ENCODE assay signal across 8 cellular contexts in genomic region chr2:190343500-190344274, GRCh38. TPM values are rescaled to one million over a fixed set of nuclear protein-coding genes. Genes with fewer than 3 reads are reported as not detected.
A peak's percentile ranks its signal among the peaks of the same experiment; 100 is the strongest.
DNase-seq lines count a peak whose midpoint lies in the region; ATAC-seq and TF ChIP-seq lines count a peak whose summit lies in the region.

Gene INPP1 (plus strand): TSS chr2:190343589. CDS start chr2:190360103, 16,514 bp downstream.

- peak within 1 kb of the TSS; percentile 77 for H3K4me3 Mint-ChIP-seq in activated CD8-positive, alpha-beta T cell treated with anti-CD3 and anti-CD28 coated beads, Interleukin-2, amount 10 ng/mL, durations not matched to agents 7 days and 5 days
- H3K4me3 Mint-ChIP-seq in effector memory CD8-positive, alpha-beta T cell = peak within 1 kb of the TSS; percentile 85 to 95

- intact Hi-C loops in lower lobe of right lung (cut with DNase I) = no loop called here

- CTCF ChIA-PET in AG04449 (lab: Yijun Ruan, JAX) = interaction anchor here (0.6 to 4.5 kb wide), 15 partner anchors 9 to 255 kb away, joined by 3 to 24 read pairs (median 4); partner anchors contain the start of gene HIBCH
- CTCF ChIA-PET in activated CD8-positive, alpha-beta T cell treated with anti-CD3 and anti-CD28 coated beads, Interleukin-2, amount 10 ng/mL, durations not matched to agents 7 days and 5 days (lab: Charles Lee) = interaction anchor here (0.8 to 2.8 kb wide), 12 partner anchors 13 to 123 kb away, joined by 3 to 29 read pairs (median 5); partner anchors contain the start of gene HIBCH

- POLR2A ChIA-PET in AG04449 (lab: Yijun Ruan, JAX) = interaction anchor here (1.0 kb wide), 1 partner anchor 24 kb away, joined by 3 read pairs; no protein-coding TSS in a partner anchor
- POLR2A ChIA-PET in activated CD8-positive, alpha-beta T cell treated with anti-CD3 and anti-CD28 coated beads, Interleukin-2, amount 10 ng/mL, durations not matched to agents 7 days and 5 days (lab: Charles Lee) = interaction anchor here (0.5 to 1.2 kb wide), 4 partner anchors 16 to 190 kb away, joined by 3 to 6 read pairs (median 4); no protein-coding TSS in a partner anchor

- TF ChIP-seq CTCF in AG04449 (IDR thresholded peaks at IDR 0.05; ENCODE audit: insufficient read depth, low read length, missing control alignments) (no peak), lower lobe of right lung (IDR thresholded peaks at IDR 0.05) (no peak)

- H3K27ac ChIP-seq in lower lobe of right lung = peak within 1 kb of the TSS; percentile 92

- H3K4me1 Mint-ChIP-seq in activated CD8-positive, alpha-beta T cell treated with anti-CD3 and anti-CD28 coated beads, Interleukin-2, amount 10 ng/mL, durations not matched to agents 7 days and 5 days (ENCODE audit: low read depth) = peaks cover 20% of the 10 kb centered on the region
- peaks cover 7 to 8% of the 10 kb centered on the region in 2 donors for H3K4me1 Mint-ChIP-seq in effector memory CD8-positive, alpha-beta T cell (ENCODE audit: low read depth in 2 of 2)

- H3K4me3 ChIP-seq in AG04449 (ENCODE audit: low read depth, low read length) (peak within 1 kb of the TSS; percentile 73), lower lobe of right lung (peak within 1 kb of the TSS; percentile 73)

- H3K27ac Mint-ChIP-seq in activated CD8-positive, alpha-beta T cell treated with anti-CD3 and anti-CD28 coated beads, Interleukin-2, amount 10 ng/mL, durations not matched to agents 7 days and 5 days = peak within 1 kb of the TSS; percentile 72
- H3K27ac Mint-ChIP-seq in effector memory CD8-positive, alpha-beta T cell = peak within 1 kb of the TSS; percentile 81

- H3K27me3 ChIP-seq in lower lobe of right lung (ENCODE audit: low read depth) = no peaks in the 10 kb centered on the region

- H3K36me3 ChIP-seq in lower lobe of right lung = no peaks in the 10 kb centered on the region

- H3K9me3 Mint-ChIP-seq in activated CD8-positive, alpha-beta T cell treated with anti-CD3 and anti-CD28 coated beads, Interleukin-2, amount 10 ng/mL, durations not matched to agents 7 days and 5 days (ENCODE audit: insufficient read depth) = no peaks in the 10 kb centered on the region
- H3K9me3 Mint-ChIP-seq in effector memory CD8-positive, alpha-beta T cell = no peaks in the 10 kb centered on the region

- H3K36me3 Mint-ChIP-seq in activated CD8-positive, alpha-beta T cell treated with anti-CD3 and anti-CD28 coated beads, Interleukin-2, amount 10 ng/mL, durations not matched to agents 7 days and 5 days (ENCODE audit: low read depth) = peaks cover 5% of the 10 kb centered on the region
- H3K36me3 Mint-ChIP-seq in effector memory CD8-positive, alpha-beta T cell (ENCODE audit: insufficient read depth) = no peaks in the 10 kb centered on the region

- DNase-seq in AG04449 (ENCODE audit: low read depth, low spot score) (no peak), NCI-H345 treated with DMSO at 0.1 percent for 48 hours (lab: John Stamatoyannopoulos, UW; ENCODE audit: unreplicated experiment) (peak; percentile 22), lower lobe of right lung (peak; percentile 82)
- peak; percentile 54 for DNase-seq in activated CD8-positive, alpha-beta T cell treated with anti-CD3 and anti-CD28 coated beads, Interleukin-2, amount 10 ng/mL, durations not matched to agents 7 days and 5 days
- DNase-seq in effector memory CD8-positive, alpha-beta T cell = peak; percentile 21 to 24 (median 23)
- DNase-seq in stimulated activated CD8-positive, alpha-beta memory T cell treated with anti-CD3 and anti-CD28 coated beads, Interleukin-4, amount 100 ng/mL, for 48 hours = peak; percentile 68

- peak; percentile 64 for ATAC-seq in GM18511 (IDR thresholded peaks at IDR 0.05; ENCODE audit: unreplicated experiment)
- ATAC-seq in HG02885 (IDR thresholded peaks at IDR 0.05; ENCODE audit: poor library complexity, unreplicated experiment) = peak; percentile 61
- ATAC-seq in activated CD8-positive, alpha-beta T cell treated with anti-CD3 and anti-CD28 coated beads, Interleukin-2, amount 10 ng/mL, durations not matched to agents 7 days and 5 days = peak; percentile 77
- peak; percentile 65 for ATAC-seq in effector memory CD8-positive, alpha-beta T cell (replicated peaks)
- ATAC-seq in lower lobe of right lung = peak; percentile 93 to 94

- peaks cover 17% of the 10 kb centered on the region for H3K27me3 Mint-ChIP-seq in activated CD8-positive, alpha-beta T cell treated with anti-CD3 and anti-CD28 coated beads, Interleukin-2, amount 10 ng/mL, durations not matched to agents 7 days and 5 days (ENCODE audit: low read depth)
- H3K27me3 Mint-ChIP-seq in effector memory CD8-positive, alpha-beta T cell = no peaks in the 10 kb centered on the region

- peaks cover 22% of the 10 kb centered on the region for H3K4me1 ChIP-seq in lower lobe of right lung

- no peaks in the 10 kb centered on the region for H3K9me3 ChIP-seq in lower lobe of right lung

RNA-seq across cellular contexts. Expression of gene INPP1, which starts in this region (rescaled TPM):
- 1 to 10 TPM; 5.6 to 6.9 TPM for total RNA-seq in activated CD8-positive, alpha-beta T cell treated with anti-CD3 and anti-CD28 coated beads, Interleukin-2, amount 10 ng/mL, durations not matched to agents 7 days and 5 days
- total RNA-seq in lower lobe of right lung = 23.4 TPM
